Comparison of ENCODE assay signal across 11 cellular contexts in the genomic region with DNA sequence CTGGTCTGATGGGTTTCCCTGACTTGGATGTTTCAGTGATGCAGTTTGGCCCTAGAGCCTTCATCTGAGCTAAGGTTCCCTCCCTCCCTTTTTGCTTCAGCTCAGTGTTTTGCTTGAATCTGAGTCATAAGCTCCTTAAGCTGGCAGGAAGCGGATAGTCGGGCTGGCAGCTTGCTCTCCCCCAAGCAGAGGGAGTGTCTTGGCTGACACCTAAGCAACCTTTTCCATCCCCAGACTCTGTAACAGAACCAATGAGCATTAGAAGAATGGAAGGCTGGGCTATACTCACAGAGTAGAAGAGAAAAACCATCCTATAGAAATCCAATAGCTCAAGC.
DNase-seq lines count a peak whose midpoint lies in the region; ATAC-seq and TF ChIP-seq lines count a peak whose summit lies in the region.
"Had no signal": no experiment of that assay in that cellular context is flagged by ENCODE, and none has a peak within 500 bp of the region (broad histone marks: within the 10 kb centered on the region; RNA-seq: fewer than 3 reads in every experiment).

No MANE protein-coding gene starts in this region.

- H3K4me3 ChIP-seq in left ventricle myocardium inferior (no peak overlapping the region), thyroid gland (replicated peaks in 1 of 3) (no peak overlapping the region)
- H3K4me3 ChIP-seq: adrenal gland, HAP-1, upper lobe of left lung had no signal

- peak overlapping the region; percentile 64 for H3K4me3 Mint-ChIP-seq in HFFc6
- H3K4me3 Mint-ChIP-seq in stimulated activated naive CD8-positive, alpha-beta T cell treated with anti-CD3 and anti-CD28 coated beads, Interleukin-15, amount 100 ng/mL, for 72 hours, result no peak overlapping the region

- no peaks in the 10 kb centered on the region; the same call in 1 of the 2 replicates for H3K27me3 Mint-ChIP-seq in HFFc6 (ENCODE audit: insufficient read depth)
- H3K27me3 Mint-ChIP-seq in stimulated activated naive CD8-positive, alpha-beta T cell treated with anti-CD3 and anti-CD28 coated beads, Interleukin-15, amount 100 ng/mL, for 72 hours, result no peaks in the 10 kb centered on the region

- H3K36me3 Mint-ChIP-seq in HFFc6 (ENCODE audit: low read depth), result no peaks in the 10 kb centered on the region

- TF ChIP-seq CTCF in HFFc6 (IDR thresholded peaks at IDR 0.05), result no peak
- no peak for TF ChIP-seq CTCF in left ventricle myocardium inferior (IDR thresholded peaks at IDR 0.05; ENCODE audit: borderline replicate concordance)
- TF ChIP-seq CTCF in thyroid gland (IDR thresholded peaks at IDR 0.05), result no peak

- H3K27ac Mint-ChIP-seq in HFFc6, result peak overlapping the region; percentile 88
- no peak overlapping the region for H3K27ac Mint-ChIP-seq in stimulated activated naive CD8-positive, alpha-beta T cell treated with anti-CD3 and anti-CD28 coated beads, Interleukin-15, amount 100 ng/mL, for 72 hours

- TF ChIP-seq POLR2A in thyroid gland (IDR thresholded peaks at IDR 0.05), result no peak

- 14 to 31% methylated on average over 2 of the region's 2 CpGs for whole genome bisulfite sequencing in thyroid gland, 2 donors

- no peak for ATAC-seq in stimulated activated naive CD8-positive, alpha-beta T cell treated with anti-CD3 and anti-CD28 coated beads, Interleukin-15, amount 100 ng/mL, for 72 hours
- ATAC-seq in GM18858 (IDR thresholded peaks at IDR 0.05; ENCODE audit: unreplicated experiment) (no peak), HG03442 (IDR thresholded peaks at IDR 0.05; ENCODE audit: unreplicated experiment) (no peak)

- peak; percentile 75 for DNase-seq in HFFc6
- DNase-seq in astrocyte of the hippocampus (ENCODE audit: low read depth, low spot score), result peak; percentile 92
- DNase-seq in left ventricle myocardium inferior, result peak; percentile 30
- peak; percentile 29 to 34 for DNase-seq in thyroid gland
- no peak for DNase-seq in stimulated activated naive CD8-positive, alpha-beta T cell treated with anti-CD3 and anti-CD28 coated beads, Interleukin-15, amount 100 ng/mL, for 72 hours
- DNase-seq: NCI-H526, upper lobe of left lung had no signal

- intact Hi-C loops in left ventricle myocardium inferior (cut with micrococcal nuclease) (no loop called here), thyroid gland (cut with DNase I) (no loop called here)

- no peaks in the 10 kb centered on the region for H3K9me3 ChIP-seq in left ventricle myocardium inferior (replicated peaks)
- no peaks in the 10 kb centered on the region for H3K9me3 ChIP-seq in thyroid gland
- H3K9me3 ChIP-seq: adrenal gland, HAP-1, upper lobe of left lung had no signal

- H3K4me1 ChIP-seq in left ventricle myocardium inferior (no peaks in the 10 kb centered on the region), thyroid gland (no peaks in the 10 kb centered on the region)
- H3K4me1 ChIP-seq: adrenal gland, HAP-1, upper lobe of left lung had no signal

- H3K36me3 ChIP-seq in left ventricle myocardium inferior, result no peaks in the 10 kb centered on the region
- H3K36me3 ChIP-seq in thyroid gland, result no peaks in the 10 kb centered on the region
- H3K36me3 ChIP-seq: adrenal gland, HAP-1, upper lobe of left lung had no signal

- H3K27ac ChIP-seq in left ventricle myocardium inferior (replicated peaks) (peak overlapping the region; percentile 43), thyroid gland (no peak overlapping the region)
- H3K27ac ChIP-seq: adrenal gland, upper lobe of left lung had no signal

- no peaks in the 10 kb centered on the region for H3K9me3 Mint-ChIP-seq in HFFc6
- no peaks in the 10 kb centered on the region for H3K9me3 Mint-ChIP-seq in stimulated activated naive CD8-positive, alpha-beta T cell treated with anti-CD3 and anti-CD28 coated beads, Interleukin-15, amount 100 ng/mL, for 72 hours

- peaks cover 37% of the 10 kb centered on the region for H3K4me1 Mint-ChIP-seq in HFFc6 (ENCODE audit: low read depth)
- no peaks in the 10 kb centered on the region for H3K4me1 Mint-ChIP-seq in stimulated activated naive CD8-positive, alpha-beta T cell treated with anti-CD3 and anti-CD28 coated beads, Interleukin-15, amount 100 ng/mL, for 72 hours

- H3K27me3 ChIP-seq in left ventricle myocardium inferior (ENCODE audit: low read depth), result no peaks in the 10 kb centered on the region
- H3K27me3 ChIP-seq in thyroid gland, result no peaks in the 10 kb centered on the region
- H3K27me3 ChIP-seq: adrenal gland, upper lobe of left lung had no signal

Comparison
In these comparisons a context has a peak if more than half of its experiments do, and no peak if none do; other contexts are left out.
1. DNase-seq: peak in HFFc6 (single experiment), astrocyte of the hippocampus (single experiment), left ventricle myocardium inferior (single experiment) and thyroid gland (2 of 2); none in stimulated activated naive CD8-positive, alpha-beta T cell treated with anti-CD3 and anti-CD28 coated beads, Interleukin-15, amount 100 ng/mL, for 72 hours (0 of 2).